ENCODE assay signal across 8 cellular contexts in genomic region chr17:7403043-7403901, GRCh38. TPM values are rescaled to one million over a fixed set of nuclear protein-coding genes. Genes with fewer than 3 reads are reported as not detected.
DNase-seq lines count a peak whose midpoint lies in the region; ATAC-seq and TF ChIP-seq lines count a peak whose summit lies in the region.

No MANE protein-coding gene starts in this region.

- DNase-seq in activated T-cell treated with anti-CD3 and anti-CD28 coated beads for 4 hours, result peak; percentile 9
- no peak for DNase-seq in activated T-cell treated with anti-CD3 and anti-CD28 coated beads, Interleukin-2, amount 50 U/mL, for 1 hour
- peak; percentile 16 for DNase-seq in OCI-LY7 (ENCODE audit: low spot score)
- no peak for DNase-seq in brain microvascular endothelial cell
- no peak for DNase-seq in kidney epithelial cell (ENCODE audit: low read depth)
- DNase-seq in stimulated activated naive CD4-positive, alpha-beta T cell (lab: John Stamatoyannopoulos, UW), result peak in 5 of 6 experiments; percentile 13 to 53 (median 32)
- DNase-seq in DMS53 (lab: John Stamatoyannopoulos, UW), result no peak

- H3K9me3 ChIP-seq in OCI-LY7 (ENCODE audit: low read length), result no peaks in the 10 kb centered on the region

- H3K4me1 ChIP-seq in OCI-LY7 (ENCODE audit: insufficient read depth, low read length, poor library complexity, severe bottlenecking), result peaks cover 6% of the 10 kb centered on the region

- no peaks in the 10 kb centered on the region for H3K36me3 ChIP-seq in OCI-LY7 (ENCODE audit: insufficient read depth, low read length)
- no peaks in the 10 kb centered on the region for H3K36me3 ChIP-seq in brain microvascular endothelial cell (replicated peaks)
- no peaks in the 10 kb centered on the region for H3K36me3 ChIP-seq in kidney epithelial cell (ENCODE audit: control insufficient read depth, insufficient read depth, low read length)

- no peak for TF ChIP-seq CTCF in OCI-LY7 (conservative IDR thresholded peaks at IDR 0.05; ENCODE audit: low read length)
- no peak for TF ChIP-seq CTCF in brain microvascular endothelial cell (IDR thresholded peaks at IDR 0.05; ENCODE audit: low read depth, low read length, missing control alignments)
- no peak for TF ChIP-seq CTCF in kidney epithelial cell (IDR thresholded peaks at IDR 0.05; ENCODE audit: insufficient read depth, low read length, poor library complexity, severe bottlenecking)

- H4K20me1 ChIP-seq in OCI-LY7 (ENCODE audit: insufficient read depth, low read length), result no peaks in the 10 kb centered on the region

- BruUV-seq in OCI-LY7 (replicated peaks; lab: Mats Ljungman, UMichigan), result TSS peak; percentile 87

- CTCF ChIA-PET in OCI-LY7 (lab: Charles Lee; ENCODE audit: unreplicated experiment), result interaction anchor here (0.6 to 1.9 kb wide), 4 partner anchors 11 to 51 kb away, joined by 3 to 18 read pairs (median 4); partner anchors contain the start of gene TMEM102

- in situ Hi-C loops in brain microvascular endothelial cell (cut with HindIII; ENCODE audit: low pct_ligation_motif_present, low sequenced_read_pairs), result no loop called here

- H3K4me2 ChIP-seq in OCI-LY7 (ENCODE audit: low read length), result peak overlapping the region; percentile 60

- H3K27ac ChIP-seq in OCI-LY7 (ENCODE audit: low read depth, low read length, poor library complexity, severe bottlenecking) (no peak overlapping the region), brain microvascular endothelial cell (peak overlapping the region; percentile 51)

- no peaks in the 10 kb centered on the region for H3K79me2 ChIP-seq in OCI-LY7 (ENCODE audit: insufficient read depth, low read depth, low read length)

- H3K27me3 ChIP-seq in brain microvascular endothelial cell (replicated peaks) (no peaks in the 10 kb centered on the region), kidney epithelial cell (ENCODE audit: control insufficient read depth, insufficient read depth, low read length) (no peaks in the 10 kb centered on the region)

- H3K4me3 ChIP-seq in OCI-LY7 (ENCODE audit: low read depth, low read length, poor library complexity, severe bottlenecking), result peak overlapping the region; percentile 70
- peak overlapping the region; percentile 83 for H3K4me3 ChIP-seq in brain microvascular endothelial cell (ENCODE audit: low read depth, low read length)
- H3K4me3 ChIP-seq in kidney epithelial cell (ENCODE audit: low read depth, low read length), result peak overlapping the region; percentile 68

- intact Hi-C loops in OCI-LY7 (cut with micrococcal nuclease; ENCODE audit: unreplicated experiment), result loop anchor here (5.0 kb wide), 1 partner anchor 51 kb away; the partner anchor contains the start of gene KCTD11

- peak overlapping the region; percentile 30 for H2AFZ ChIP-seq in OCI-LY7 (ENCODE audit: low read length)

- no peak for ATAC-seq in HG02610 (IDR thresholded peaks at IDR 0.05; ENCODE audit: unreplicated experiment)

- H3K9me2 ChIP-seq in OCI-LY7 (ENCODE audit: insufficient read depth, low read length), result no peaks in the 10 kb centered on the region

- POLR2A ChIA-PET in OCI-LY7 (lab: Charles Lee), result interaction anchor here (0.7 to 1.5 kb wide), 9 partner anchors 9 to 106 kb away, joined by 3 to 8 read pairs (median 5); partner anchors contain the start of genes PLSCR3 and TMEM102

RNA-seq across cellular contexts. Expression of gene TMEM256, which starts 0.6 kb away (rescaled TPM):
- total RNA-seq in OCI-LY7 (2014; rRNA removed; shearing (Covaris generic)), result 108 and 165 TPM in 2 replicates
- total RNA-seq in OCI-LY7 (2022), result 96.6 and 107 TPM in 2 replicates
- 66.9 and 77.1 TPM in 2 replicates for total RNA-seq in kidney epithelial cell

RNA-seq across cellular contexts. Expression of gene NLGN2, which starts 4.4 kb away (rescaled TPM):
- total RNA-seq in OCI-LY7 (2014; rRNA removed; shearing (Covaris generic)), result 0.06 TPM in 1 of 2 replicates, not detected in the other
- 1.2 TPM in 1 of 2 replicates, not detected in the other for total RNA-seq in OCI-LY7 (2022)
- total RNA-seq in kidney epithelial cell, result 8.3 and 8.4 TPM in 2 replicates

RNA-seq across cellular contexts. Expression of gene PLSCR3, which starts 8.9 kb away (rescaled TPM):
- 8.9 and 15.3 TPM in 2 replicates for total RNA-seq in OCI-LY7 (2014; rRNA removed; shearing (Covaris generic))
- total RNA-seq in OCI-LY7 (2022) (23.1 and 27.6 TPM in 2 replicates), kidney epithelial cell (61.8 and 74.7 TPM in 2 replicates)

RNA-seq across cellular contexts. Expression of gene SPEM1, which starts 16.9 kb away (rescaled TPM):
- not detected in 2 replicates for total RNA-seq in OCI-LY7 (2014; rRNA removed; shearing (Covaris generic))
- not detected in 2 replicates for total RNA-seq in OCI-LY7 (2022)
- total RNA-seq in kidney epithelial cell, result not detected in 2 replicates

RNA-seq across cellular contexts. Expression of gene SPEM2, which starts 22.1 kb away (rescaled TPM):
- total RNA-seq in OCI-LY7 (2014; rRNA removed; shearing (Covaris generic)), result not detected in 2 replicates
- total RNA-seq in OCI-LY7 (2022), result not detected in 2 replicates
- total RNA-seq in kidney epithelial cell, result not detected in 2 replicates

Comparison
In these comparisons a context has a peak if more than half of its experiments do, and no peak if none do; other contexts are left out.
1. DNase-seq: peak in activated T-cell treated with anti-CD3 and anti-CD28 coated beads for 4 hours (single experiment), OCI-LY7 (single experiment) and stimulated activated naive CD4-positive, alpha-beta T cell (5 of 6); none in activated T-cell treated with anti-CD3 and anti-CD28 coated beads, Interleukin-2, amount 50 U/mL, for 1 hour (single experiment), brain microvascular endothelial cell (single experiment), kidney epithelial cell (single experiment) and DMS53 (single experiment).
2. Peak in every context shown above with its lines, with median percentiles within 50 percentile points of each other: H3K4me3 ChIP-seq.